Comparison of ENCODE assay signal across 29 cellular contexts in the genomic region with DNA sequence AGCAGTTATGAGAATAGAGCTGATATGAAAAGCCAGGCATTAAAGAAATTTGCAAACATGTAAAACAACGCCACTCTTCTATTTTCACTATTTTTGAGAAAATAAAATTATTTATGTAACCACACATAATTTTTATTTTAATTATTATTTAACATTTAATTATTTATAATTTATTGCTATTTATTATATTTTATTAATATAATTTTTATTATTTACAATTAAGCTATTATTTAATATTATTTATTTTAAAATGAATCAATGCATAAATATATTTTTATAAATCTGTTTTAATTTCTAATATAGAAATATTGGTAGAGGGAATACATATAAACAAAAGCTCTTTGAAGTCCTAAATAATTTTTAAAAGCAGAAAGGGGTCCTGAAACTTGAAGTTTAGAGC.
"Had no signal": no experiment of that assay in that cellular context is flagged by ENCODE, and none has a peak within 500 bp of the region (broad histone marks: within the 10 kb centered on the region; RNA-seq: fewer than 3 reads in every experiment).

No MANE protein-coding gene starts in this region.

- H3K36me3 ChIP-seq: adrenal gland, colonic mucosa, heart left ventricle had no signal

- H3K27me3 Mint-ChIP-seq: activated B cell treated with CpG ODN at 0.5 μM for 24 hours; activated CD4-positive, alpha-beta memory T cell treated with anti-CD3 and anti-CD28 coated beads for 36 hours; activated CD8-positive, alpha-beta memory T cell treated with anti-CD3 and anti-CD28 coated beads, Interleukin-2, amount 10 ng/mL, durations not matched to agents 7 days and 5 days; activated naive CD4-positive, alpha-beta T cell treated with anti-CD3 and anti-CD28 coated beads, Interleukin-2, amount 50 U/mL, for 24 hours; activated naive CD8-positive, alpha-beta T cell treated with anti-CD3 and anti-CD28 coated beads for 36 hours; activated naive CD8-positive, alpha-beta T cell treated with anti-CD3 and anti-CD28 coated beads, Interleukin-2, amount 50 U/mL, for 24 hours had no signal

- H3K4me1 ChIP-seq: adrenal gland, body of pancreas, colonic mucosa had no signal

- ATAC-seq: activated CD4-positive, CD25-positive, alpha-beta regulatory T cell treated with anti-CD3 and anti-CD28 coated beads, Interleukin-2, amount 50 U/mL, for 24 hours; activated CD8-positive, alpha-beta memory T cell treated with anti-CD3 and anti-CD28 coated beads, Interleukin-2, amount 10 ng/mL, durations not matched to agents 7 days and 5 days; activated CD8-positive, alpha-beta T cell treated with anti-CD3 and anti-CD28 coated beads, Interleukin-2, amount 10 ng/mL, durations not matched to agents 7 days and 5 days; activated naive CD8-positive, alpha-beta T cell treated with anti-CD3 and anti-CD28 coated beads, Interleukin-2, amount 50 U/mL, for 24 hours; body of pancreas; esophagus mucosa; heart left ventricle had no signal

- H3K36me3 Mint-ChIP-seq: activated naive CD4-positive, alpha-beta T cell treated with anti-CD3 and anti-CD28 coated beads, Interleukin-2, amount 50 U/mL, for 24 hours had no signal

- H3K27me3 ChIP-seq: adrenal gland, body of pancreas, colonic mucosa, heart left ventricle had no signal

- H3K27ac Mint-ChIP-seq: activated B cell treated with CpG ODN at 0.5 μM for 24 hours; activated CD4-positive, alpha-beta memory T cell treated with anti-CD3 and anti-CD28 coated beads for 36 hours; activated CD8-positive, alpha-beta memory T cell treated with anti-CD3 and anti-CD28 coated beads, Interleukin-2, amount 10 ng/mL, durations not matched to agents 7 days and 5 days; activated CD8-positive, alpha-beta T cell treated with anti-CD3 and anti-CD28 coated beads, Interleukin-2, amount 10 ng/mL, durations not matched to agents 7 days and 5 days; activated naive CD4-positive, alpha-beta T cell treated with anti-CD3 and anti-CD28 coated beads for 36 hours; activated naive CD4-positive, alpha-beta T cell treated with anti-CD3 and anti-CD28 coated beads, Interleukin-2, amount 50 U/mL, for 24 hours; activated naive CD8-positive, alpha-beta T cell treated with anti-CD3 and anti-CD28 coated beads for 36 hours; activated naive CD8-positive, alpha-beta T cell treated with anti-CD3 and anti-CD28 coated beads, Interleukin-2, amount 50 U/mL, for 24 hours; activated T-helper 1 cell treated with anti-CD3 and anti-CD28 coated beads, Interleukin-12 subunit alpha, Interleukin-12 subunit beta, Interleukin-2, Interleukin-4 antibody, amounts not matched to agents 30 ng/mL and 10 ng/mL and 1 ng/mL, durations not matched to agents 14 hours and 24 hours and 36 hours; activated T-helper 2 cell treated with anti-CD3 and anti-CD28 coated beads, Interferon-gamma antibody, Interleukin-2, Interleukin-4, amounts not matched to agents 10 μg/mL and 5 μg/mL and 100 μg/mL, durations not matched to agents 14 hours and 24 hours and 36 hours had no signal

- DNase-seq: activated B cell treated with CpG ODN at 0.5 μM for 24 hours; activated CD4-positive, alpha-beta memory T cell treated with anti-CD3 and anti-CD28 coated beads for 36 hours; activated CD4-positive, alpha-beta T cell treated with anti-CD3 and anti-CD28 coated beads for 48 hours; activated CD8-positive, alpha-beta memory T cell treated with anti-CD3 and anti-CD28 coated beads, Interleukin-2, amount 10 ng/mL, durations not matched to agents 7 days and 5 days; activated CD8-positive, alpha-beta memory T cell treated with anti-CD3 and anti-CD28 coated beads, Interleukin-2, amount 50 U/mL, for 4 hours; activated CD8-positive, alpha-beta T cell treated with anti-CD3 and anti-CD28 coated beads, Interleukin-2, amount 10 ng/mL, durations not matched to agents 7 days and 5 days; activated effector memory CD4-positive, alpha-beta T cell treated with anti-CD3 and anti-CD28 coated beads, Interleukin-2, amount 50 U/mL, for 16 hours; activated naive CD4-positive, alpha-beta T cell treated with anti-CD3 and anti-CD28 coated beads for 36 hours; activated naive CD8-positive, alpha-beta T cell treated with anti-CD3 and anti-CD28 coated beads for 36 hours; activated naive CD8-positive, alpha-beta T cell treated with anti-CD3 and anti-CD28 coated beads, Interleukin-2, amount 50 U/mL, for 24 hours; activated T-cell treated with anti-CD3 and anti-CD28 coated beads, Interleukin-2, amount 50 U/mL, for 1 hour; activated T-cell treated with anti-CD3 and anti-CD28 coated beads, Interleukin-2, amount 50 U/mL, for 48 hours; adrenal gland; amygdala; aorta; body of pancreas; caudate nucleus; colonic mucosa; effector CD8-positive, alpha-beta T cell; foreskin melanocyte; glutamatergic neuron; heart left ventricle; T-helper 2 cell had no signal

- H3K9me3 Mint-ChIP-seq: activated B cell treated with CpG ODN at 0.5 μM for 24 hours; activated CD4-positive, alpha-beta memory T cell treated with anti-CD3 and anti-CD28 coated beads for 36 hours; activated naive CD4-positive, alpha-beta T cell treated with anti-CD3 and anti-CD28 coated beads for 36 hours; activated naive CD4-positive, alpha-beta T cell treated with anti-CD3 and anti-CD28 coated beads, Interleukin-2, amount 50 U/mL, for 24 hours; activated naive CD8-positive, alpha-beta T cell treated with anti-CD3 and anti-CD28 coated beads for 36 hours; activated naive CD8-positive, alpha-beta T cell treated with anti-CD3 and anti-CD28 coated beads, Interleukin-2, amount 50 U/mL, for 24 hours; activated T-helper 1 cell treated with anti-CD3 and anti-CD28 coated beads, Interleukin-12 subunit alpha, Interleukin-12 subunit beta, Interleukin-2, Interleukin-4 antibody, amounts not matched to agents 30 ng/mL and 10 ng/mL and 1 ng/mL, durations not matched to agents 14 hours and 24 hours and 36 hours; activated T-helper 2 cell treated with anti-CD3 and anti-CD28 coated beads, Interferon-gamma antibody, Interleukin-2, Interleukin-4, amounts not matched to agents 10 μg/mL and 5 μg/mL and 100 μg/mL, durations not matched to agents 14 hours and 24 hours and 36 hours had no signal

- H3K4me3 ChIP-seq: adrenal gland, body of pancreas, colonic mucosa, heart left ventricle had no signal

- H3K27ac ChIP-seq: adrenal gland, body of pancreas, colonic mucosa, heart left ventricle, VCaP had no signal

- H3K9me3 ChIP-seq: adrenal gland, body of pancreas, colonic mucosa, heart left ventricle had no signal

- H3K4me3 Mint-ChIP-seq: activated B cell treated with CpG ODN at 0.5 μM for 24 hours; activated CD4-positive, alpha-beta memory T cell treated with anti-CD3 and anti-CD28 coated beads for 36 hours; activated CD8-positive, alpha-beta memory T cell treated with anti-CD3 and anti-CD28 coated beads, Interleukin-2, amount 10 ng/mL, durations not matched to agents 7 days and 5 days; activated CD8-positive, alpha-beta T cell treated with anti-CD3 and anti-CD28 coated beads, Interleukin-2, amount 10 ng/mL, durations not matched to agents 7 days and 5 days; activated naive CD4-positive, alpha-beta T cell treated with anti-CD3 and anti-CD28 coated beads for 36 hours; activated naive CD4-positive, alpha-beta T cell treated with anti-CD3 and anti-CD28 coated beads, Interleukin-2, amount 50 U/mL, for 24 hours; activated naive CD8-positive, alpha-beta T cell treated with anti-CD3 and anti-CD28 coated beads for 36 hours; activated naive CD8-positive, alpha-beta T cell treated with anti-CD3 and anti-CD28 coated beads, Interleukin-2, amount 50 U/mL, for 24 hours; activated T-helper 1 cell treated with anti-CD3 and anti-CD28 coated beads, Interleukin-12 subunit alpha, Interleukin-12 subunit beta, Interleukin-2, Interleukin-4 antibody, amounts not matched to agents 30 ng/mL and 10 ng/mL and 1 ng/mL, durations not matched to agents 14 hours and 24 hours and 36 hours had no signal

- H3K4me1 Mint-ChIP-seq: activated B cell treated with CpG ODN at 0.5 μM for 24 hours; activated CD8-positive, alpha-beta memory T cell treated with anti-CD3 and anti-CD28 coated beads, Interleukin-2, amount 10 ng/mL, durations not matched to agents 7 days and 5 days; activated naive CD4-positive, alpha-beta T cell treated with anti-CD3 and anti-CD28 coated beads, Interleukin-2, amount 50 U/mL, for 24 hours; activated naive CD8-positive, alpha-beta T cell treated with anti-CD3 and anti-CD28 coated beads for 36 hours; activated naive CD8-positive, alpha-beta T cell treated with anti-CD3 and anti-CD28 coated beads, Interleukin-2, amount 50 U/mL, for 24 hours had no signal
